ENCODE assay signal across 12 cellular contexts in genomic region chr16:67312450-67313118, GRCh38. TPM values are rescaled to one million over a fixed set of nuclear protein-coding genes. Genes with fewer than 3 reads are reported as not detected.
DNase-seq lines count a peak whose midpoint lies in the region; ATAC-seq lines count a peak whose summit lies in the region.
"Had no signal": no experiment of that assay in that cellular context is flagged by ENCODE, and none has a peak within 500 bp of the region (broad histone marks: within the 10 kb centered on the region; RNA-seq: fewer than 3 reads in every experiment).

No MANE protein-coding gene starts in this region.

- H3K27ac Mint-ChIP-seq in activated naive CD4-positive, alpha-beta T cell treated with anti-CD3 and anti-CD28 coated beads, Interleukin-2, amount 50 U/mL, for 24 hours, result peak overlapping the region; percentile 99
- H3K27ac Mint-ChIP-seq in activated naive CD8-positive, alpha-beta T cell, result peak overlapping the region; percentile 99

- no peaks in the 10 kb centered on the region for H3K27me3 Mint-ChIP-seq in activated naive CD4-positive, alpha-beta T cell treated with anti-CD3 and anti-CD28 coated beads, Interleukin-2, amount 50 U/mL, for 24 hours
- peaks cover 2% of the 10 kb centered on the region for H3K27me3 Mint-ChIP-seq in activated naive CD8-positive, alpha-beta T cell

- peak overlapping the region; percentile 58 for H3K4me3 Mint-ChIP-seq in activated naive CD4-positive, alpha-beta T cell treated with anti-CD3 and anti-CD28 coated beads, Interleukin-2, amount 50 U/mL, for 24 hours
- H3K4me3 Mint-ChIP-seq in activated naive CD8-positive, alpha-beta T cell, result peak overlapping the region; percentile 77

- H3K36me3 Mint-ChIP-seq in activated naive CD4-positive, alpha-beta T cell treated with anti-CD3 and anti-CD28 coated beads, Interleukin-2, amount 50 U/mL, for 24 hours, result no peaks in the 10 kb centered on the region
- no peaks in the 10 kb centered on the region for H3K36me3 Mint-ChIP-seq in activated naive CD8-positive, alpha-beta T cell

- H3K9me3 Mint-ChIP-seq in activated naive CD4-positive, alpha-beta T cell treated with anti-CD3 and anti-CD28 coated beads, Interleukin-2, amount 50 U/mL, for 24 hours, result no peaks in the 10 kb centered on the region
- no peaks in the 10 kb centered on the region for H3K9me3 Mint-ChIP-seq in activated naive CD8-positive, alpha-beta T cell (ENCODE audit: low read depth)

- no peak for DNase-seq in activated naive CD4-positive, alpha-beta T cell treated with Interleukin-2 at 50 U/mL for 16 hours
- peak; percentile 6 for DNase-seq in kidney tubule cell (ENCODE audit: low spot score)
- no peak for DNase-seq in COLO668 (lab: John Stamatoyannopoulos, UW; ENCODE audit: unreplicated experiment)
- DNase-seq: BE2C, NCI-H1930, psoas muscle had no signal

- ATAC-seq in HG03469 (IDR thresholded peaks at IDR 0.05; ENCODE audit: unreplicated experiment) (no peak), GM18870 (IDR thresholded peaks at IDR 0.05; ENCODE audit: unreplicated experiment) (no peak)

- 74% methylated on average over 2 of the region's 2 CpGs for WGBS in urinary bladder

- H3K27ac ChIP-seq in urinary bladder (ENCODE audit: low read depth), result peak overlapping the region; percentile 51

- H3K4me3 ChIP-seq in urinary bladder (ENCODE audit: low read depth, low read length), result no peak overlapping the region
- H3K4me3 ChIP-seq: psoas muscle had no signal

- no peaks in the 10 kb centered on the region for H3K36me3 ChIP-seq in urinary bladder (ENCODE audit: insufficient read depth)
- H3K36me3 ChIP-seq: BE2C had no signal

- peaks cover 33% of the 10 kb centered on the region for H3K4me1 Mint-ChIP-seq in activated naive CD4-positive, alpha-beta T cell treated with anti-CD3 and anti-CD28 coated beads, Interleukin-2, amount 50 U/mL, for 24 hours
- H3K4me1 Mint-ChIP-seq in activated naive CD8-positive, alpha-beta T cell (ENCODE audit: low read depth), result peaks cover 29% of the 10 kb centered on the region

- H3K4me1 ChIP-seq in urinary bladder (ENCODE audit: insufficient read depth), result no peaks in the 10 kb centered on the region
- H3K4me1 ChIP-seq: psoas muscle had no signal

RNA-seq across cellular contexts. Expression of gene KCTD19, which starts 14.0 kb away (rescaled TPM):
- 1.1 TPM for total RNA-seq in urinary bladder
- 0.14 TPM for polyA plus RNA-seq in urinary bladder
- total RNA-seq: psoas muscle had no signal

RNA-seq across cellular contexts. Expression of gene LRRC36, which starts 14.0 kb away (rescaled TPM):
- 2.1 TPM for total RNA-seq in urinary bladder
- 0.19 TPM for polyA plus RNA-seq in urinary bladder
- total RNA-seq: psoas muscle; T-helper 2 cell treated with Interferon-gamma antibody and Interleukin-4, amounts not matched to agents 100 ng/mL and 5 ng/mL, for 36 hours had no signal

RNA-seq across cellular contexts. Expression of gene PLEKHG4, which starts 33.3 kb away (rescaled TPM):
- 12.8 TPM for total RNA-seq in urinary bladder
- polyA plus RNA-seq in urinary bladder, result 5.8 TPM
